22 cellular contexts compared by ENCODE assay signal in the genomic region with DNA sequence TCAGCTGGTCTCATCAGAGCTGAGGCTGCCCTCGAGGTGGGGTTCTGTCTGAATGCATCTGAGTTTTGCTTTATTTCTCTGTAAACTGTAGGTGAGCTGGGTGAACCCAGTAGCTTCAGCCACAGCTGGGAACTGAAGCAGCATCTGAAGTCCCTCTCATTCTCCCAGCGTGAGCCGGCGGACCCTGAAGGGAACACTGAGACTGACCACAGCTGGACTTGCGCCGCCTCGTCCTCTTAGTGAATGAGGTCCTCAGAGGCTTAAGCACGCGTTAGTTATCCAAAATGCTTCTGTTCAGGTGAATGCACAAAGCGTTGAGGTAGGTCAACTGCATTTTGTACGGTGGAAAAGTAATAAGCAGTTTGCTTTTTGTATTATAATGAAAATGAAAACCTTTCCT.
DNase-seq lines count a peak whose midpoint lies in the region; ATAC-seq, FAIRE-seq and TF ChIP-seq lines count a peak whose summit lies in the region.
"Had no signal": no experiment of that assay in that cellular context is flagged by ENCODE, and none has a peak within 500 bp of the region (broad histone marks: within the 10 kb centered on the region; RNA-seq: fewer than 3 reads in every experiment).

No MANE protein-coding gene starts in this region.

- ATAC-seq in heart left ventricle = no peak
- no peak for ATAC-seq in activated CD4-positive, CD25-positive, alpha-beta regulatory T cell treated with anti-CD3 and anti-CD28 coated beads, Interleukin-2, amount 50 U/mL, for 24 hours
- ATAC-seq: PC-3 had no signal

- H3K9me3 ChIP-seq in heart left ventricle (peaks cover 0 to 3% (median 0%) of the 10 kb centered on the region in 12 donors), H1 (ENCODE audit: insufficient read depth in 2 of 2, low read depth in 1 of 2, low read length in 1 of 2) (no peaks in the 10 kb centered on the region), neural progenitor cell (ENCODE audit: low read depth) (no peaks in the 10 kb centered on the region), uterus (no peaks in the 10 kb centered on the region)
- H3K9me3 ChIP-seq: SJCRH30 had no signal

- H3K4me3 Mint-ChIP-seq in neural progenitor cell = no peak overlapping the region
- H3K4me3 Mint-ChIP-seq: B cell; CD4-positive, alpha-beta T cell; HFFc6 had no signal

- H2BK15ac ChIP-seq in H1 (ENCODE audit: low read length) = no peak overlapping the region

- H4K5ac ChIP-seq in H1 (ENCODE audit: insufficient read length, low read depth, low read length) = no peak overlapping the region

- H3K9me3 Mint-ChIP-seq in neural progenitor cell = peaks cover under 1% of the 10 kb centered on the region
- H3K9me3 Mint-ChIP-seq: CD4-positive, alpha-beta T cell; HFFc6 had no signal

- H3K9ac ChIP-seq in H1 (replicated peaks in 1 of 4; ENCODE audit: extremely low read depth in 1 of 4, low read depth in 3 of 4, low read length in 3 of 4) (no peak overlapping the region), neural progenitor cell (no peak overlapping the region)
- H3K9ac ChIP-seq: KMS-11 had no signal

- no peak overlapping the region for H2BK120ac ChIP-seq in H1 (replicated peaks; ENCODE audit: low read depth, low read length)

- no peak for TF ChIP-seq CTCF in heart left ventricle (IDR thresholded peaks at IDR 0.05)
- TF ChIP-seq CTCF in H1 (IDR thresholded peaks at IDR 0.05; ENCODE audit: control extremely low read depth in 1 of 3, insufficient read depth in 1 of 3, low read depth in 1 of 3, low read length in 3 of 3) = no peak
- TF ChIP-seq CTCF in neural progenitor cell (IDR thresholded peaks at IDR 0.05) = no peak
- TF ChIP-seq CTCF in uterus (IDR thresholded peaks at IDR 0.05) = no peak

- H2AK5ac ChIP-seq in H1 (ENCODE audit: low read depth, low read length) = no peak overlapping the region

- no peak overlapping the region for H3K4ac ChIP-seq in H1 (replicated peaks; ENCODE audit: insufficient read length, low read depth, low read length)

- CTCF ChIA-PET in H1 (lab: Charles Lee; ENCODE audit: partially characterized antibody) = interaction anchor here (1.3 to 3.0 kb wide), 5 partner anchors 11 to 111 kb away, joined by 3 to 10 read pairs (median 5); no protein-coding TSS in a partner anchor

- DNase-seq in heart left ventricle (no peak), cardiac septum (ENCODE audit: low spot score) (no peak), H1 (ENCODE audit: low read depth in 1 of 2, low spot score in 2 of 2) (no peak), neural progenitor cell (ENCODE audit: low spot score) (no peak), uterus (no peak), NCI-H2171 treated with DMSO at 0.1 percent for 48 hours (lab: John Stamatoyannopoulos, UW) (no peak)
- no peak for DNase-seq in stimulated activated CD4-positive, alpha-beta T cell treated with anti-CD3 and anti-CD28 coated beads, Interleukin-4, amount 100 ng/mL, for 1 hour
- DNase-seq: 8988T; CD4-positive, alpha-beta T cell; DMS153; GDM1; HFFc6; NCI-H1417; NCI-H187; NCI-H226; NCI-H524; NCI-H82; PC-3; SJCRH30 had no signal

- H3K23me2 ChIP-seq in H1 (ENCODE audit: low read depth, low read length) = no peaks in the 10 kb centered on the region

- no peak overlapping the region for H3K18ac ChIP-seq in H1 (ENCODE audit: extremely low read depth, low read length)

- H3K36me3 ChIP-seq in heart left ventricle (no peaks in the 10 kb centered on the region), H1 (ENCODE audit: control insufficient read depth in 2 of 4, insufficient read depth in 4 of 4, low read length in 3 of 4) (0 out of 8 replicates have a peak, but pooled peaks cover 0 to 2% (median 0%) of the 10 kb centered on the region in 4 experiments), neural progenitor cell (no peaks in the 10 kb centered on the region), uterus (no peaks in the 10 kb centered on the region)

- H3K79me2 ChIP-seq in H1 (ENCODE audit: control insufficient read depth in 1 of 2, insufficient read depth in 2 of 2, low read length in 2 of 2) (peaks cover 0 to 48% of the 10 kb centered on the region in 2 experiments; a peak in 2 of 4 replicates), neural progenitor cell (ENCODE audit: low read depth) (peaks cover 8% of the 10 kb centered on the region)

- H3K23ac ChIP-seq in H1 (ENCODE audit: insufficient read length) = no peak overlapping the region

- H3K27ac Mint-ChIP-seq in neural progenitor cell = peak overlapping the region; percentile 50
- H3K27ac Mint-ChIP-seq: CD4-positive, alpha-beta T cell; HFFc6 had no signal

- 93 to 98% (median 95%) methylated on average over 11 of the region's 11 CpGs for WGBS in heart left ventricle, 4 donors
- WGBS in H1 (ENCODE audit: extremely low coverage in 1 of 2, insufficient coverage in 1 of 2, insufficient read length in 1 of 2, insufficient replicate concordance in 2 of 2, low coverage in 1 of 2, low lambda C conversion rate in 2 of 2, missing lambda C conversion rate in 1 of 2), 2 experiments = 95% methylated on average over 11 of the region's 11 CpGs; no CpG with 5 or more reads in 1 of the 2 experiments

- H3K27me3 ChIP-seq in heart left ventricle (no peaks in the 10 kb centered on the region), H1 (replicated peaks in 1 of 4; ENCODE audit: control insufficient read depth in 3 of 4, extremely low read depth in 1 of 4, insufficient read depth in 3 of 4, low read length in 3 of 4) (no peaks in the 10 kb centered on the region), neural progenitor cell (no peaks in the 10 kb centered on the region), uterus (no peaks in the 10 kb centered on the region)
- H3K27me3 ChIP-seq: SJCRH30 had no signal

- peak overlapping the region in 9 of 12 donors; percentile 68 to 98 (median 95) for H3K27ac ChIP-seq in heart left ventricle
- no peak overlapping the region for H3K27ac ChIP-seq in H1 (ENCODE audit: low read depth, low read length)
- peak overlapping the region; percentile 44 for H3K27ac ChIP-seq in neural progenitor cell
- peak overlapping the region; percentile 89 to 96 for H3K27ac ChIP-seq in uterus
- H3K27ac ChIP-seq: KMS-11, SJCRH30 had no signal

- peaks cover 8 to 50% (median 38%) of the 10 kb centered on the region in 12 donors for H3K4me1 ChIP-seq in heart left ventricle
- peaks cover 0 to 11% (median 3%) of the 10 kb centered on the region in 4 experiments; a peak in 5 of 7 replicates for H3K4me1 ChIP-seq in H1 (replicated peaks in 1 of 4; ENCODE audit: control insufficient read depth in 3 of 4, insufficient read depth in 4 of 4, low read length in 3 of 4)
- H3K4me1 ChIP-seq in neural progenitor cell = no peaks in the 10 kb centered on the region
- peaks cover 12 to 27% of the 10 kb centered on the region in 2 donors for H3K4me1 ChIP-seq in uterus

- no peak overlapping the region for H2BK5ac ChIP-seq in H1 (ENCODE audit: low read depth, low read length)

- H2BK12ac ChIP-seq in H1 (ENCODE audit: low read depth, low read length) = no peak overlapping the region

- H4K8ac ChIP-seq in H1 (ENCODE audit: extremely low read depth, insufficient read depth, low read length) = peak overlapping the region; percentile 7; the same call in 1 of the 2 replicates

- no peak overlapping the region for H3K4me2 ChIP-seq in H1 (ENCODE audit: insufficient read depth in 1 of 2, low read depth in 2 of 2, low read length in 2 of 2)
- H3K4me2 ChIP-seq in neural progenitor cell = no peak overlapping the region
- H3K4me2 ChIP-seq: KMS-11 had no signal

- H3K4me3 ChIP-seq in heart left ventricle = no peak overlapping the region
- H3K4me3 ChIP-seq in H1 (ENCODE audit: extremely low read depth in 1 of 4, insufficient read depth in 2 of 4, low read depth in 3 of 4, low read length in 4 of 4) = no peak overlapping the region
- no peak overlapping the region for H3K4me3 ChIP-seq in neural progenitor cell
- H3K4me3 ChIP-seq in uterus = no peak overlapping the region
- H3K4me3 ChIP-seq: SJCRH30 had no signal

- H3F3A ChIP-seq in neural progenitor cell (ENCODE audit: low read depth) = peaks cover 3% of the 10 kb centered on the region

- peaks cover 20% of the 10 kb centered on the region for H3K36me3 Mint-ChIP-seq in neural progenitor cell

- peaks cover 9% of the 10 kb centered on the region for H3K27me3 Mint-ChIP-seq in neural progenitor cell (ENCODE audit: insufficient read depth, low read depth)
- H3K27me3 Mint-ChIP-seq: B cell; CD4-positive, alpha-beta T cell had no signal

- H4K91ac ChIP-seq in H1 (replicated peaks; ENCODE audit: insufficient read length, low read length) = no peak overlapping the region

- no peak overlapping the region for H3K14ac ChIP-seq in H1 (ENCODE audit: insufficient read length)

- TF ChIP-seq EP300 in H1 (IDR thresholded peaks at IDR 0.05; ENCODE audit: borderline replicate concordance in 1 of 2, low read depth in 2 of 2, low read length in 2 of 2) = no peak

- no peak overlapping the region for H3K56ac ChIP-seq in H1 (replicated peaks; ENCODE audit: insufficient read length, low read depth, low read length)

- H3K4me1 Mint-ChIP-seq in neural progenitor cell = peaks cover 32% of the 10 kb centered on the region

- no peak for TF ChIP-seq RAD21 in H1 (IDR thresholded peaks at IDR 0.05 in 1 of 2, conservative IDR thresholded peaks at IDR 0.05 in 1 of 2; ENCODE audit: low read depth in 2 of 2, low read length in 2 of 2)

- H2BK20ac ChIP-seq in H1 (ENCODE audit: low read length) = no peak overlapping the region

- FAIRE-seq in H1 (lab: Jason Lieb, UNC) = no peak

- peaks cover 2% of the 10 kb centered on the region; the same call in 1 of the 2 replicates for H3K79me1 ChIP-seq in H1 (ENCODE audit: low read depth, low read length)

- TF ChIP-seq POLR2A in heart left ventricle (IDR thresholded peaks at IDR 0.05) = no peak
- TF ChIP-seq POLR2A in H1 (IDR thresholded peaks at IDR 0.05; ENCODE audit: control extremely low read depth in 1 of 2, low read depth in 2 of 2, low read length in 2 of 2) = no peak
- TF ChIP-seq POLR2A in uterus (IDR thresholded peaks at IDR 0.05) = no peak

- POLR2A ChIA-PET in H1 (lab: Charles Lee; ENCODE audit: partially characterized antibody) = interaction anchor here (0.8 to 1.2 kb wide), 2 partner anchors 22 to 60 kb away, joined by 3 to 5 read pairs; no protein-coding TSS in a partner anchor

- H2AFZ ChIP-seq in H1 (ENCODE audit: low read length) = no peak overlapping the region
- H2AFZ ChIP-seq in neural progenitor cell (replicated peaks) = no peak overlapping the region

- H4K20me1 ChIP-seq in H1 (replicated peaks in 1 of 2; ENCODE audit: control insufficient read depth in 1 of 2, insufficient read depth in 2 of 2, low read length in 2 of 2) = peaks cover 0 to 6% of the 10 kb centered on the region in 2 experiments
- peaks cover 14% of the 10 kb centered on the region for H4K20me1 ChIP-seq in neural progenitor cell (ENCODE audit: low read depth)

- intact Hi-C loops in heart left ventricle (cut with DNase I) (loop anchor here in 7 of 10 donors (5.0 kb wide), 4 partner anchors 33 to 98 kb away; a partner anchor contains a TSS), cardiac septum (cut with DNase I) (loop anchor here (2.0 to 5.0 kb wide), 2 partner anchors 48 to 80 kb away; a partner anchor contains a TSS), uterus (cut with DNase I; ENCODE audit: low total_unique reads) (no loop called here)

TF ChIP-seq in H1, 55 proteins besides CTCF, POLR2A, EP300 and RAD21 (continues in another document):
- no peak for TF ChIP-seq CEBPB (IDR thresholded peaks at IDR 0.05; ENCODE audit: low read depth, low read length)
- TF ChIP-seq KDM4A (IDR thresholded peaks at IDR 0.05; ENCODE audit: low read depth, low read length, severe bottlenecking) = no peak
- TF ChIP-seq SIN3A (conservative IDR thresholded peaks at IDR 0.05 in 1 of 2, IDR thresholded peaks at IDR 0.05 in 1 of 2; ENCODE audit: low read depth in 1 of 2, low read length in 2 of 2) = no peak
